ENCODE assay signal across 1 cellular context in the genomic region with DNA sequence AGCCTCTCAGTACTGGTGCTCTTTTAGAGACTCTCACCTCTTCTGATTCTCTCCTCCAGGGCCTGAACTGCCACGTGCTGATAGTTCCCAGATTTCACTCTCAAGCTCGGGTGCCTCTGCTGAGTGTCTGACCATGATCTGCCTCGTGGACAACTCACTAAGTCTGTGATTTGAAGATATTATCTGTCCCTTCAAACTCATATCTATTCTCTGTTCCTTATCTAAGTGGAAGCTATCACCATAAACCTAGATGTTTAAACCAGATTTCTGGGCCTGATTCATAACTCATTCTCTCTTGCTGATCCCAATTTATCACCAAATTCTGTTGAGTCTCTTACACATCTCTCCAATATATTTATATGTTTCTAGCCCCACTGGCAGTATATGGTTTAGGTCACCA.
TF ChIP-seq lines count a peak whose summit lies in the region.

No MANE protein-coding gene starts in this region.

TF ChIP-seq in GM23338, 12 proteins besides CTCF, POLR2A, EP300 and RAD21 (continued from another document):
- TF ChIP-seq, protein P1, sequence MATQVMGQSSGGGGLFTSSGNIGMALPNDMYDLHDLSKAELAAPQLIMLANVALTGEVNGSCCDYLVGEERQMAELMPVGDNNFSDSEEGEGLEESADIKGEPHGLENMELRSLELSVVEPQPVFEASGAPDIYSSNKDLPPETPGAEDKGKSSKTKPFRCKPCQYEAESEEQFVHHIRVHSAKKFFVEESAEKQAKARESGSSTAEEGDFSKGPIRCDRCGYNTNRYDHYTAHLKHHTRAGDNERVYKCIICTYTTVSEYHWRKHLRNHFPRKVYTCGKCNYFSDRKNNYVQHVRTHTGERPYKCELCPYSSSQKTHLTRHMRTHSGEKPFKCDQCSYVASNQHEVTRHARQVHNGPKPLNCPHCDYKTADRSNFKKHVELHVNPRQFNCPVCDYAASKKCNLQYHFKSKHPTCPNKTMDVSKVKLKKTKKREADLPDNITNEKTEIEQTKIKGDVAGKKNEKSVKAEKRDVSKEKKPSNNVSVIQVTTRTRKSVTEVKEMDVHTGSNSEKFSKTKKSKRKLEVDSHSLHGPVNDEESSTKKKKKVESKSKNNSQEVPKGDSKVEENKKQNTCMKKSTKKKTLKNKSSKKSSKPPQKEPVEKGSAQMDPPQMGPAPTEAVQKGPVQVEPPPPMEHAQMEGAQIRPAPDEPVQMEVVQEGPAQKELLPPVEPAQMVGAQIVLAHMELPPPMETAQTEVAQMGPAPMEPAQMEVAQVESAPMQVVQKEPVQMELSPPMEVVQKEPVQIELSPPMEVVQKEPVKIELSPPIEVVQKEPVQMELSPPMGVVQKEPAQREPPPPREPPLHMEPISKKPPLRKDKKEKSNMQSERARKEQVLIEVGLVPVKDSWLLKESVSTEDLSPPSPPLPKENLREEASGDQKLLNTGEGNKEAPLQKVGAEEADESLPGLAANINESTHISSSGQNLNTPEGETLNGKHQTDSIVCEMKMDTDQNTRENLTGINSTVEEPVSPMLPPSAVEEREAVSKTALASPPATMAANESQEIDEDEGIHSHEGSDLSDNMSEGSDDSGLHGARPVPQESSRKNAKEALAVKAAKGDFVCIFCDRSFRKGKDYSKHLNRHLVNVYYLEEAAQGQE (IDR thresholded peaks at IDR 0.05; ENCODE audit: unreplicated experiment) = no peak
- no peak for TF ChIP-seq ZNF114 (CRISPR knock-in tag; IDR thresholded peaks at IDR 0.05)
- TF ChIP-seq, protein P2, sequence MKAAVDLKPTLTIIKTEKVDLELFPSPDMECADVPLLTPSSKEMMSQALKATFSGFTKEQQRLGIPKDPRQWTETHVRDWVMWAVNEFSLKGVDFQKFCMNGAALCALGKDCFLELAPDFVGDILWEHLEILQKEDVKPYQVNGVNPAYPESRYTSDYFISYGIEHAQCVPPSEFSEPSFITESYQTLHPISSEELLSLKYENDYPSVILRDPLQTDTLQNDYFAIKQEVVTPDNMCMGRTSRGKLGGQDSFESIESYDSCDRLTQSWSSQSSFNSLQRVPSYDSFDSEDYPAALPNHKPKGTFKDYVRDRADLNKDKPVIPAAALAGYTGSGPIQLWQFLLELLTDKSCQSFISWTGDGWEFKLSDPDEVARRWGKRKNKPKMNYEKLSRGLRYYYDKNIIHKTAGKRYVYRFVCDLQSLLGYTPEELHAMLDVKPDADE (IDR thresholded peaks at IDR 0.05) = no peak
- no peak for TF ChIP-seq POLR2AphosphoS5 (IDR thresholded peaks at IDR 0.05; ENCODE audit: low read depth)
- TF ChIP-seq NANOG (IDR thresholded peaks at IDR 0.05; ENCODE audit: borderline replicate concordance) = no peak
- no peak for TF ChIP-seq EZH2phosphoT487 (IDR thresholded peaks at IDR 0.05; ENCODE audit: unreplicated experiment)
- TF ChIP-seq JUNB (IDR thresholded peaks at IDR 0.05; ENCODE audit: unreplicated experiment) = no peak
- TF ChIP-seq STAT1 (IDR thresholded peaks at IDR 0.05; ENCODE audit: unreplicated experiment) = no peak
- no peak for TF ChIP-seq CREB1 (CRISPR knock-in tag; IDR thresholded peaks at IDR 0.05; ENCODE audit: low read depth)
- TF ChIP-seq, protein P3, sequence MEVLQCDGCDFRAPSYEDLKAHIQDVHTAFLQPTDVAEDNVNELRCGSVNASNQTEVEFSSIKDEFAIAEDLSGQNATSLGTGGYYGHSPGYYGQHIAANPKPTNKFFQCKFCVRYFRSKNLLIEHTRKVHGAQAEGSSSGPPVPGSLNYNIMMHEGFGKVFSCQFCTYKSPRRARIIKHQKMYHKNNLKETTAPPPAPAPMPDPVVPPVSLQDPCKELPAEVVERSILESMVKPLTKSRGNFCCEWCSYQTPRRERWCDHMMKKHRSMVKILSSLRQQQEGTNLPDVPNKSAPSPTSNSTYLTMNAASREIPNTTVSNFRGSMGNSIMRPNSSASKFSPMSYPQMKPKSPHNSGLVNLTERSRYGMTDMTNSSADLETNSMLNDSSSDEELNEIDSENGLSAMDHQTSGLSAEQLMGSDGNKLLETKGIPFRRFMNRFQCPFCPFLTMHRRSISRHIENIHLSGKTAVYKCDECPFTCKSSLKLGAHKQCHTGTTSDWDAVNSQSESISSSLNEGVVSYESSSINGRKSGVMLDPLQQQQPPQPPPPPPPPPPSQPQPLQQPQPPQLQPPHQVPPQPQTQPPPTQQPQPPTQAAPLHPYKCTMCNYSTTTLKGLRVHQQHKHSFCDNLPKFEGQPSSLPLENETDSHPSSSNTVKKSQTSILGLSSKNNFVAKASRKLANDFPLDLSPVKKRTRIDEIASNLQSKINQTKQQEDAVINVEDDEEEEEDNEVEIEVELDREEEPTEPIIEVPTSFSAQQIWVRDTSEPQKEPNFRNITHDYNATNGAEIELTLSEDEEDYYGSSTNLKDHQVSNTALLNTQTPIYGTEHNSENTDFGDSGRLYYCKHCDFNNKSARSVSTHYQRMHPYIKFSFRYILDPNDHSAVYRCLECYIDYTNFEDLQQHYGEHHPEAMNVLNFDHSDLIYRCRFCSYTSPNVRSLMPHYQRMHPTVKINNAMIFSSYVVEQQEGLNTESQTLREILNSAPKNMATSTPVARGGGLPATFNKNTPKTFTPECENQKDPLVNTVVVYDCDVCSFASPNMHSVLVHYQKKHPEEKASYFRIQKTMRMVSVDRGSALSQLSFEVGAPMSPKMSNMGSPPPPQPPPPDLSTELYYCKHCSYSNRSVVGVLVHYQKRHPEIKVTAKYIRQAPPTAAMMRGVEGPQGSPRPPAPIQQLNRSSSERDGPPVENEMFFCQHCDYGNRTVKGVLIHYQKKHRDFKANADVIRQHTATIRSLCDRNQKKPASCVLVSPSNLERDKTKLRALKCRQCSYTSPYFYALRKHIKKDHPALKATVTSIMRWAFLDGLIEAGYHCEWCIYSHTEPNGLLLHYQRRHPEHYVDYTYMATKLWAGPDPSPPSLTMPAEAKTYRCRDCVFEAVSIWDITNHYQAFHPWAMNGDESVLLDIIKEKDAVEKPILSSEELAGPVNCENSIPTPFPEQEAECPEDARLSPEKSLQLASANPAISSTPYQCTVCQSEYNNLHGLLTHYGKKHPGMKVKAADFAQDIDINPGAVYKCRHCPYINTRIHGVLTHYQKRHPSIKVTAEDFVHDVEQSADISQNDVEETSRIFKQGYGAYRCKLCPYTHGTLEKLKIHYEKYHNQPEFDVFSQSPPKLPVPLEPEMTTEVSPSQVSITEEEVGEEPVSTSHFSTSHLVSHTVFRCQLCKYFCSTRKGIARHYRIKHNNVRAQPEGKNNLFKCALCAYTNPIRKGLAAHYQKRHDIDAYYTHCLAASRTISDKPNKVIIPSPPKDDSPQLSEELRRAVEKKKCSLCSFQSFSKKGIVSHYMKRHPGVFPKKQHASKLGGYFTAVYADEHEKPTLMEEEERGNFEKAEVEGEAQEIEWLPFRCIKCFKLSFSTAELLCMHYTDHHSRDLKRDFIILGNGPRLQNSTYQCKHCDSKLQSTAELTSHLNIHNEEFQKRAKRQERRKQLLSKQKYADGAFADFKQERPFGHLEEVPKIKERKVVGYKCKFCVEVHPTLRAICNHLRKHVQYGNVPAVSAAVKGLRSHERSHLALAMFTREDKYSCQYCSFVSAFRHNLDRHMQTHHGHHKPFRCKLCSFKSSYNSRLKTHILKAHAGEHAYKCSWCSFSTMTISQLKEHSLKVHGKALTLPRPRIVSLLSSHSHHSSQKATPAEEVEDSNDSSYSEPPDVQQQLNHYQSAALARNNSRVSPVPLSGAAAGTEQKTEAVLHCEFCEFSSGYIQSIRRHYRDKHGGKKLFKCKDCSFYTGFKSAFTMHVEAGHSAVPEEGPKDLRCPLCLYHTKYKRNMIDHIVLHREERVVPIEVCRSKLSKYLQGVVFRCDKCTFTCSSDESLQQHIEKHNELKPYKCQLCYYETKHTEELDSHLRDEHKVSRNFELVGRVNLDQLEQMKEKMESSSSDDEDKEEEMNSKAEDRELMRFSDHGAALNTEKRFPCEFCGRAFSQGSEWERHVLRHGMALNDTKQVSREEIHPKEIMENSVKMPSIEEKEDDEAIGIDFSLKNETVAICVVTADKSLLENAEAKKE (CRISPR knock-in tag; IDR thresholded peaks at IDR 0.05) = no peak
- TF ChIP-seq ZNF331 (CRISPR knock-in tag; IDR thresholded peaks at IDR 0.05; ENCODE audit: low read depth) = no peak
TF ChIP-seq in GM23338: peak in this region for 0.
